In the genomic region with DNA sequence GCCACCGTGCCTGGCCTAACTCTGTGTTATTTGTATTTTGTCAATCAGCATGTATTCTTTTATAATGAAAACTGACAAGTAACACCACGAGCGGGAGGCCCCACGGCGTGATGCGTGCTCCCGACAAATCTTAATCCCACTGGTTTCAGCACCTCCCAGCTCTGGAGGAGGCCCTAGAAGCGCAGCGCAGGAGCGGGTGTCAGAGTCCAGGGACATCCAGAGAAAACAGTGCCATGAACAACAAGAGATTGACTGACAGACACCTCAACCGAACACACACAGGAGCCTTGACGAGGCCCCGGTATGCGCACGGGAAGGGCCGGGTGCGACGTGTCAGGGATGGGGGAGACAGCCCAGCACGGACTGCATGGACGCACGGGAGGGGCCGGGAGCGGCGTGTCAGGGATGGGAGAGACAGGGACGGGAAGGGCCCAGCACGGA, we compare ENCODE assay signal across 20 cellular contexts.
"Had no signal": no experiment of that assay in that cellular context is flagged by ENCODE, and none has a peak within 500 bp of the region (broad histone marks: within the 10 kb centered on the region; RNA-seq: fewer than 3 reads in every experiment).

No MANE protein-coding gene starts in this region.

- H3K4me3 ChIP-seq: breast epithelium, dorsolateral prefrontal cortex, heart left ventricle, spleen had no signal

- DNase-seq: central memory CD4-positive, alpha-beta T cell; cortex of kidney; dorsolateral prefrontal cortex; effector CD8-positive, alpha-beta T cell; hypothalamus; mesendoderm; naive thymus-derived CD4-positive, alpha-beta T cell; stimulated activated CD4-positive, alpha-beta T cell treated with anti-CD3 and anti-CD28 coated beads, Interleukin-15, amount 100 ng/mL, for 24 hours; stimulated activated CD4-positive, alpha-beta T cell treated with anti-CD3 and anti-CD28 coated beads, Interleukin-1b, Interleukin-23, amount 100 ng/mL, for 48 hours; stimulated activated CD4-positive, alpha-beta T cell treated with anti-CD3 and anti-CD28 coated beads, Interleukin-4, amount 100 ng/mL, for 4 hours; stimulated activated naive B cell treated with anti-CD40 and anti-IgM and Interleukin-4, amounts not matched to agents 10 μg/mL and 1 μg/mL and 100 μg/mL, for 72 hours; trophoblast cell had no signal

- H3K27me3 Mint-ChIP-seq: naive thymus-derived CD4-positive, alpha-beta T cell; stimulated activated naive B cell treated with anti-CD40 and anti-IgM and Interleukin-4, amounts not matched to agents 10 μg/mL and 1 μg/mL and 100 μg/mL, for 72 hours had no signal

- H3K27me3 ChIP-seq: breast epithelium, dorsolateral prefrontal cortex, heart left ventricle, neutrophil, spleen had no signal

- H3K36me3 ChIP-seq: breast epithelium had no signal

- H3K27ac Mint-ChIP-seq: naive thymus-derived CD4-positive, alpha-beta T cell had no signal

- H3K9me3 ChIP-seq: breast epithelium, heart left ventricle, neutrophil, spleen had no signal

- ATAC-seq: esophagus mucosa; heart left ventricle; naive thymus-derived CD4-positive, alpha-beta T cell; sciatic nerve; stimulated activated naive B cell treated with anti-CD40 and anti-IgM and Interleukin-4, amounts not matched to agents 10 μg/mL and 1 μg/mL and 100 μg/mL, for 72 hours had no signal

- H3K4me1 ChIP-seq: breast epithelium had no signal

- H3K4me3 Mint-ChIP-seq: naive thymus-derived CD4-positive, alpha-beta T cell; stimulated activated naive B cell treated with anti-CD40 and anti-IgM and Interleukin-4, amounts not matched to agents 10 μg/mL and 1 μg/mL and 100 μg/mL, for 72 hours had no signal

- FAIRE-seq: frontal cortex, islet of Langerhans had no signal

- H3K27ac ChIP-seq: breast epithelium, dorsolateral prefrontal cortex, heart left ventricle, neutrophil, spleen had no signal
